ENCODE assay signal across 1 cellular context in genomic region chr1:44805311-44806024, GRCh38.
TF ChIP-seq lines count a peak whose summit lies in the region.

No MANE protein-coding gene starts in this region.

TF ChIP-seq in endothelial cell of umbilical vein, 7 proteins besides CTCF, POLR2A, EP300 and RAD21 (continued from another document):
- no peak for TF ChIP-seq MAX (IDR thresholded peaks at IDR 0.05; ENCODE audit: insufficient read depth, insufficient read length)
- no peak for TF ChIP-seq MYC (IDR thresholded peaks at IDR 0.05; ENCODE audit: low read depth, low read length)
- no peak for TF ChIP-seq GATA2 (IDR thresholded peaks at IDR 0.05; ENCODE audit: insufficient read depth, insufficient read length, low read depth, low read length)
- no peak for TF ChIP-seq POLR2AphosphoS5 (IDR thresholded peaks at IDR 0.05; ENCODE audit: insufficient read depth, low read depth, low read length)
- no peak for TF ChIP-seq JUN (IDR thresholded peaks at IDR 0.05; ENCODE audit: borderline replicate concordance, insufficient read depth, insufficient read length, low read depth)
